In the genomic region with DNA sequence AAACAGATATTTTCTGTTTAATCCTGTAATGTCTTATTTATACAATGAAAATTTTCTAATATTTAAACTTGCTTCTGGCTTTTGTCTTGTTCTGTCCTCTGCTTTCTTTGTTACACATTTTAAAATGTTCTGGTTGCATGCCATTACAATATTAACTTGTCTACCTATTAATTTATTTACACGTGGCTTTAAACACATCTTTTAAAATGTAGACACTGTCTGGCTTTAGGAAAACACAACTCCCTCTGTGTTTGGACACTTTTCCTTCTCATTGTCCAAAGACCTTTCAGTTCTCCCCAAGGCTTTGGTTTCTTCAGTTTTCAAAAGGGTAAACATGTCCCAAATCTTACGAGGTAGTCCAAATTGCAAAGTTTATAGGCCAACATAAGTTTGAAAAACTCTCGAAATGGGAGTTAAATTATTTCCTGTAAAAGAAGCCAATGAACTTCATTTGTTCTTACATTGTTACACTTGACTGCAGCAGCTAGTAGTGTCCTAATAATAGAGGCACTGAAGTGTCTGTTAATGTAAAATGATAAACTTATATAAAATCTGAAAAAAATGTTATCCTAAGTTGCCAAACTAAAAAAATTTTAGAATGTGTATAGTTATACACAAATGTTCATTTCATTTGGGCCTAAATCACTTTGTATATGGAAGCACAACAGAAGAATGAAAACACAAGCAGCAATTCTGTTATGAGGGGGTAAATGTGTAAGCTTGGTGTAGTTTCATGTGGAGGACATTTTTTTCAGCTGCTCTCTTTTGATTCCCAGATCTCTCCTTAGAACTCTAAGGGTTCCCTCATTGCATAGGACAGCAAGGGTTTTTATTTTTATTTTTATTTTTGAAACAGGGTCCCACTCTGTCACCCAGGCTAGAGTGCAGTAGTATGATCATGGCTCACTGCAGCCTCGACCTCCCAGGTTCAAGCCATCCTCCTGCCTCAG, we compare ENCODE assay signal across 1 cellular context.
TF ChIP-seq lines count a peak whose summit lies in the region.

No MANE protein-coding gene starts in this region.

TF ChIP-seq in K562, 482 proteins besides CTCF, POLR2A, EP300 and RAD21:
- TF ChIP-seq, protein P1, sequence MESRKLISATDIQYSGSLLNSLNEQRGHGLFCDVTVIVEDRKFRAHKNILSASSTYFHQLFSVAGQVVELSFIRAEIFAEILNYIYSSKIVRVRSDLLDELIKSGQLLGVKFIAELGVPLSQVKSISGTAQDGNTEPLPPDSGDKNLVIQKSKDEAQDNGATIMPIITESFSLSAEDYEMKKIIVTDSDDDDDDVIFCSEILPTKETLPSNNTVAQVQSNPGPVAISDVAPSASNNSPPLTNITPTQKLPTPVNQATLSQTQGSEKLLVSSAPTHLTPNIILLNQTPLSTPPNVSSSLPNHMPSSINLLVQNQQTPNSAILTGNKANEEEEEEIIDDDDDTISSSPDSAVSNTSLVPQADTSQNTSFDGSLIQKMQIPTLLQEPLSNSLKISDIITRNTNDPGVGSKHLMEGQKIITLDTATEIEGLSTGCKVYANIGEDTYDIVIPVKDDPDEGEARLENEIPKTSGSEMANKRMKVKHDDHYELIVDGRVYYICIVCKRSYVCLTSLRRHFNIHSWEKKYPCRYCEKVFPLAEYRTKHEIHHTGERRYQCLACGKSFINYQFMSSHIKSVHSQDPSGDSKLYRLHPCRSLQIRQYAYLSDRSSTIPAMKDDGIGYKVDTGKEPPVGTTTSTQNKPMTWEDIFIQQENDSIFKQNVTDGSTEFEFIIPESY (CRISPR knock-in tag; IDR thresholded peaks at IDR 0.05): no peak
- TF ChIP-seq KLF6 (CRISPR knock-in tag; IDR thresholded peaks at IDR 0.05; ENCODE audit: borderline replicate concordance) (no peak), ZNF354B (CRISPR knock-in tag; IDR thresholded peaks at IDR 0.05) (no peak)
